In the genomic region with DNA sequence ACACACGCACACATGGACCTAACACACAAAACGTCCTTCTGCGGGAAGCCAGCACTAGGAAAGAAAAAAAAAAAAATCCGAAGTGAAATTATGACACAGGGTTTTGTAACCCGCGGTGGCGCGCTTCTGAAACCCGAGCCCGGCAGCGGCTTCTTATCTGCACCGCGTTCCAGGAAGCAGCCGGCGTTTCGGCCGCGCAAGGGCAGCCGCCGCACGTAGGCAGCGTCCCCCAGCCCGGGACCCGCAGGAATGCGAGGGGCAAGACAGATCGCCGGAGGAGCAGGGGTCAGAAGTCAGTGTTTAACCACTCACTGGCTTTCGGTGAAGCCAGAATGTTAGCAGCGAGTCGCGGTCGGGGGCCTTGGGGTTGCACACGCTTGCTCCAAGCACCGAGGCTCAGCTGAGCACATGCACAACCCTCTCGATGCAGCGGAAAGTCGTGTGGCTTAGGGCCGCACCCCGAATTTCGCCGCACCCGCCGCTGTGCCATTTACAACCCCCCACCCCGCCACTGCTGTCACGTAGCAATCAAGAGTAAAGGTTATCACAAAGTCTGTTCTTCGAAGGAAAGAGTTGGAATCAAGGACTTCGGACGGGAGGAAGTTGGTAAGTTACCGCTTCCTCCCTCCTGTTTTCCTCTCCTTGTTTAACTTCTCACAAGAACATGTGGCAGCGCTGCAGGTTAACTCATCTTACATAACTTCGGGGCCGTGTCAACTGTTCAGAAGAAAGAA, we compare ENCODE assay signal across 8 cellular contexts.
A peak's percentile ranks its signal among the peaks of the same experiment; 100 is the strongest.
DNase-seq lines count a peak whose midpoint lies in the region; ATAC-seq, FAIRE-seq and TF ChIP-seq lines count a peak whose summit lies in the region.

No MANE protein-coding gene starts in this region.

- no peaks in the 10 kb centered on the region for H3F3A ChIP-seq in OCI-LY1 (ENCODE audit: insufficient read depth, low read length)

- peaks cover 4% of the 10 kb centered on the region; the same call in 1 of the 2 replicates for H3K27me3 ChIP-seq in OCI-LY1 (ENCODE audit: insufficient read depth, low read length)
- H3K27me3 ChIP-seq in muscle layer of duodenum (ENCODE audit: low read depth, low read length) = no peaks in the 10 kb centered on the region

- H3K4me3 ChIP-seq in A549 (peak overlapping the region; percentile 40), OCI-LY1 (ENCODE audit: low read depth, low read length, poor library complexity, severe bottlenecking) (peak overlapping the region; percentile 56), muscle layer of duodenum (ENCODE audit: low read depth in 1 of 2, low read length in 2 of 2) (peak overlapping the region; percentile 56 to 66)

- no peak for TF ChIP-seq CTCF in A549 (IDR thresholded peaks at IDR 0.05)
- no peak for TF ChIP-seq CTCF in OCI-LY1 (IDR thresholded peaks at IDR 0.05; ENCODE audit: low read length)

- no peaks in the 10 kb centered on the region for H3K36me3 ChIP-seq in OCI-LY1 (ENCODE audit: insufficient read depth, low read length)
- H3K36me3 ChIP-seq in muscle layer of duodenum (ENCODE audit: control insufficient read depth in 1 of 2, insufficient read depth in 2 of 2, low read length in 2 of 2) = peaks cover 0 to 6% of the 10 kb centered on the region in 2 donors

- peaks cover 36% of the 10 kb centered on the region for H3K36me3 Mint-ChIP-seq in activated T-cell treated with anti-CD3 and anti-CD28 coated beads, Interleukin-2, amount 50 U/mL, for 24 hours (ENCODE audit: low read depth)

- no peaks in the 10 kb centered on the region for H4K20me1 ChIP-seq in OCI-LY1 (ENCODE audit: insufficient read depth, low read length)

- CTCF ChIA-PET in A549 (lab: Yijun Ruan, JAX) = interaction anchor here (1.3 to 2.1 kb wide), 3 partner anchors 157 to 279 kb away, joined by 4 to 8 read pairs (median 4); no protein-coding TSS in a partner anchor

- H3K9ac ChIP-seq in OCI-LY1 (ENCODE audit: low read length) = peak overlapping the region; percentile 37; the same call in 1 of the 2 replicates

- H3K4me1 Mint-ChIP-seq in activated T-cell treated with anti-CD3 and anti-CD28 coated beads, Interleukin-2, amount 50 U/mL, for 24 hours (ENCODE audit: low read depth) = peaks cover 90% of the 10 kb centered on the region

- TF ChIP-seq EP300 in A549 (IDR thresholded peaks at IDR 0.05) = 0 out of 5 replicates have a peak, but pooled peaks of 1 of the 2 experiments have one; percentile 19

- H3K4me1 ChIP-seq in A549 = peaks cover 48% of the 10 kb centered on the region
- H3K4me1 ChIP-seq in OCI-LY1 (ENCODE audit: insufficient read depth, low read length, severe bottlenecking) = peaks cover 27% of the 10 kb centered on the region
- H3K4me1 ChIP-seq in muscle layer of duodenum (ENCODE audit: control insufficient read depth in 1 of 2, insufficient read depth in 2 of 2, low read length in 2 of 2) = peaks cover 27 to 33% of the 10 kb centered on the region in 2 donors

- peak overlapping the region; percentile 79 for H3K4me3 Mint-ChIP-seq in activated T-cell treated with anti-CD3 and anti-CD28 coated beads, Interleukin-2, amount 50 U/mL, for 24 hours

- POLR2A ChIA-PET in A549 (lab: Yijun Ruan, JAX) = interaction anchor here (1.0 to 1.5 kb wide), 3 partner anchors 57 to 157 kb away, joined by 3 to 4 read pairs (median 3); no protein-coding TSS in a partner anchor

- H3K79me2 ChIP-seq in OCI-LY1 (ENCODE audit: insufficient read depth, low read length) = no peaks in the 10 kb centered on the region

- H3K4me2 ChIP-seq in A549 (peak overlapping the region; percentile 88), OCI-LY1 (ENCODE audit: low read length) (peak overlapping the region; percentile 80)

- H3K9me3 ChIP-seq in A549 = peaks cover 4% of the 10 kb centered on the region; the same call in 1 of the 3 replicates
- H3K9me3 ChIP-seq in OCI-LY1 (ENCODE audit: low read length) = no peaks in the 10 kb centered on the region
- no peaks in the 10 kb centered on the region for H3K9me3 ChIP-seq in muscle layer of duodenum (ENCODE audit: control insufficient read depth in 1 of 2, low read length in 2 of 2)

- no peaks in the 10 kb centered on the region for H3K9me2 ChIP-seq in OCI-LY1 (ENCODE audit: low read depth, low read length)

- TF ChIP-seq RAD21 in A549 (conservative IDR thresholded peaks at IDR 0.05 in 1 of 2, IDR thresholded peaks at IDR 0.05 in 1 of 2) = no peak

- DNase-seq in A549 (ENCODE audit: low read depth in 1 of 2, low spot score in 1 of 2) = peak; percentile 57 to 77
- DNase-seq in activated T-cell treated with anti-CD3 and anti-CD28 coated beads, Interleukin-2, amount 50 U/mL, for 24 hours = peak; percentile 92
- DNase-seq in stimulated activated CD8-positive, alpha-beta memory T cell treated with anti-CD3 and anti-CD28 coated beads, Interleukin-7, amount 100 ng/mL, for 1 hour (ENCODE audit: low read depth in 2 of 2) = peak; percentile 25 to 31

- FAIRE-seq in A549 (lab: Jason Lieb, UNC) = no peak

- H3K27ac Mint-ChIP-seq in activated T-cell treated with anti-CD3 and anti-CD28 coated beads, Interleukin-2, amount 50 U/mL, for 24 hours = peak overlapping the region; percentile 99

- H2AFZ ChIP-seq in OCI-LY1 (ENCODE audit: low read length) = no peak overlapping the region

- 28% methylated on average over 49 of the region's 52 CpGs for WGBS in A549 (ENCODE audit: missing lambda C conversion rate)

- peaks cover 10% of the 10 kb centered on the region for H3K9me3 Mint-ChIP-seq in activated T-cell treated with anti-CD3 and anti-CD28 coated beads, Interleukin-2, amount 50 U/mL, for 24 hours

- peak; percentile 52 to 72 for ATAC-seq in A549
- ATAC-seq in GM18861 (IDR thresholded peaks at IDR 0.05; ENCODE audit: unreplicated experiment) = peak; percentile 31
- ATAC-seq in HG03159 (IDR thresholded peaks at IDR 0.05; ENCODE audit: unreplicated experiment) = peak; percentile 41
- ATAC-seq in esophagus mucosa = peak; percentile 31

- no peaks in the 10 kb centered on the region for H3K27me3 Mint-ChIP-seq in activated T-cell treated with anti-CD3 and anti-CD28 coated beads, Interleukin-2, amount 50 U/mL, for 24 hours

- TF ChIP-seq POLR2A in A549 (IDR thresholded peaks at IDR 0.05; ENCODE audit: low read length) = no peak

- H3K27ac ChIP-seq in A549 (peak overlapping the region; percentile 80 to 94), OCI-LY1 (ENCODE audit: low read depth, low read length, poor library complexity, severe bottlenecking) (no peak overlapping the region), muscle layer of duodenum (ENCODE audit: low read length) (peak overlapping the region; percentile 99)

TF ChIP-seq in A549, 52 proteins besides CTCF, POLR2A, EP300 and RAD21:
- TF ChIP-seq, protein P1, sequence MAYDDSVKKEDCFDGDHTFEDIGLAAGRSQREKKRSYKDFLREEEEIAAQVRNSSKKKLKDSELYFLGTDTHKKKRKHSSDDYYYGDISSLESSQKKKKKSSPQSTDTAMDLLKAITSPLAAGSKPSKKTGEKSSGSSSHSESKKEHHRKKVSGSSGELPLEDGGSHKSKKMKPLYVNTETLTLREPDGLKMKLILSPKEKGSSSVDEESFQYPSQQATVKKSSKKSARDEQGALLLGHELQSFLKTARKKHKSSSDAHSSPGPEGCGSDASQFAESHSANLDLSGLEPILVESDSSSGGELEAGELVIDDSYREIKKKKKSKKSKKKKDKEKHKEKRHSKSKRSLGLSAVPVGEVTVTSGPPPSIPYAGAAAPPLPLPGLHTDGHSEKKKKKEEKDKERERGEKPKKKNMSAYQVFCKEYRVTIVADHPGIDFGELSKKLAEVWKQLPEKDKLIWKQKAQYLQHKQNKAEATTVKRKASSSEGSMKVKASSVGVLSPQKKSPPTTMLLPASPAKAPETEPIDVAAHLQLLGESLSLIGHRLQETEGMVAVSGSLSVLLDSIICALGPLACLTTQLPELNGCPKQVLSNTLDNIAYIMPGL (CRISPR knock-in tag; IDR thresholded peaks at IDR 0.05; ENCODE audit: borderline replicate concordance) = no peak
- peak; percentile 48; the same call in 1 of the 2 replicates for TF ChIP-seq HEYL (CRISPR knock-in tag; IDR thresholded peaks at IDR 0.05)
- TF ChIP-seq RNF2 (IDR thresholded peaks at IDR 0.05; ENCODE audit: borderline replicate concordance, low read depth) = no peak
- TF ChIP-seq, protein P2, sequence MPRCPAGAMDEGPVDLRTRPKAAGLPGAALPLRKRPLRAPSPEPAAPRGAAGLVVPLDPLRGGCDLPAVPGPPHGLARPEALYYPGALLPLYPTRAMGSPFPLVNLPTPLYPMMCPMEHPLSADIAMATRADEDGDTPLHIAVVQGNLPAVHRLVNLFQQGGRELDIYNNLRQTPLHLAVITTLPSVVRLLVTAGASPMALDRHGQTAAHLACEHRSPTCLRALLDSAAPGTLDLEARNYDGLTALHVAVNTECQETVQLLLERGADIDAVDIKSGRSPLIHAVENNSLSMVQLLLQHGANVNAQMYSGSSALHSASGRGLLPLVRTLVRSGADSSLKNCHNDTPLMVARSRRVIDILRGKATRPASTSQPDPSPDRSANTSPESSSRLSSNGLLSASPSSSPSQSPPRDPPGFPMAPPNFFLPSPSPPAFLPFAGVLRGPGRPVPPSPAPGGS (IDR thresholded peaks at IDR 0.05) = no peak
- TF ChIP-seq HOXB5 (CRISPR knock-in tag; IDR thresholded peaks at IDR 0.05) = peak; percentile 69; the same call in 1 of the 2 replicates
- TF ChIP-seq GATA3 (IDR thresholded peaks at IDR 0.05; ENCODE audit: borderline replicate concordance) = no peak
- TF ChIP-seq CEBPB (IDR thresholded peaks at IDR 0.05) = peak in 1 of 2 experiments; percentile 42; a peak in 2 of 4 replicates
- peak; percentile 94 for TF ChIP-seq HOXB13 (CRISPR knock-in tag; IDR thresholded peaks at IDR 0.05; ENCODE audit: low read depth)
- TF ChIP-seq, protein P3, sequence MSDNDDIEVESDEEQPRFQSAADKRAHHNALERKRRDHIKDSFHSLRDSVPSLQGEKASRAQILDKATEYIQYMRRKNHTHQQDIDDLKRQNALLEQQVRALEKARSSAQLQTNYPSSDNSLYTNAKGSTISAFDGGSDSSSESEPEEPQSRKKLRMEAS (IDR thresholded peaks at IDR 0.05) = peak; percentile 91
- TF ChIP-seq, protein P4, sequence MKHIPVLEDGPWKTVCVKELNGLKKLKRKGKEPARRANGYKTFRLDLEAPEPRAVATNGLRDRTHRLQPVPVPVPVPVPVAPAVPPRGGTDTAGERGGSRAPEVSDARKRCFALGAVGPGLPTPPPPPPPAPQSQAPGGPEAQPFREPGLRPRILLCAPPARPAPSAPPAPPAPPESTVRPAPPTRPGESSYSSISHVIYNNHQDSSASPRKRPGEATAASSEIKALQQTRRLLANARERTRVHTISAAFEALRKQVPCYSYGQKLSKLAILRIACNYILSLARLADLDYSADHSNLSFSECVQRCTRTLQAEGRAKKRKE (CRISPR knock-in tag; IDR thresholded peaks at IDR 0.05; ENCODE audit: low read depth) = peak; percentile 88
- TF ChIP-seq CHD2 (IDR thresholded peaks at IDR 0.05; ENCODE audit: low read length, partially characterized antibody) = no peak
- TF ChIP-seq, protein P5, sequence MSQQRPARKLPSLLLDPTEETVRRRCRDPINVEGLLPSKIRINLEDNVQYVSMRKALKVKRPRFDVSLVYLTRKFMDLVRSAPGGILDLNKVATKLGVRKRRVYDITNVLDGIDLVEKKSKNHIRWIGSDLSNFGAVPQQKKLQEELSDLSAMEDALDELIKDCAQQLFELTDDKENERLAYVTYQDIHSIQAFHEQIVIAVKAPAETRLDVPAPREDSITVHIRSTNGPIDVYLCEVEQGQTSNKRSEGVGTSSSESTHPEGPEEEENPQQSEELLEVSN (IDR thresholded peaks at IDR 0.05; ENCODE audit: borderline replicate concordance, low read depth) = peak; percentile 86

Comparison
In these comparisons a context has a peak if more than half of its experiments do, and no peak if none do; other contexts are left out.
1. DNase-seq: peak in every context shown above with its lines; median percentile 92 in activated T-cell treated with anti-CD3 and anti-CD28 coated beads, Interleukin-2, amount 50 U/mL, for 24 hours; 67 in A549; 28 in stimulated activated CD8-positive, alpha-beta memory T cell treated with anti-CD3 and anti-CD28 coated beads, Interleukin-7, amount 100 ng/mL, for 1 hour.